1 cellular context compared by ENCODE assay signal in genomic region chr16:49958474-49958873, GRCh38.
TF ChIP-seq lines count a peak whose summit lies in the region.

No MANE protein-coding gene starts in this region.

TF ChIP-seq in GM23338, 12 proteins besides CTCF, POLR2A, EP300 and RAD21 (continued from another document):
- no peak for TF ChIP-seq ZNF462 (CRISPR knock-in tag; IDR thresholded peaks at IDR 0.05)
- no peak for TF ChIP-seq ZNF331 (CRISPR knock-in tag; IDR thresholded peaks at IDR 0.05; ENCODE audit: low read depth)
- no peak for TF ChIP-seq EZH2phosphoT487 (IDR thresholded peaks at IDR 0.05; ENCODE audit: unreplicated experiment)
- TF ChIP-seq ZNF114 (CRISPR knock-in tag; IDR thresholded peaks at IDR 0.05), result no peak
- no peak for TF ChIP-seq EZH2 (IDR thresholded peaks at IDR 0.05; ENCODE audit: low read depth, unreplicated experiment)
